8 cellular contexts compared by ENCODE assay signal in the genomic region with DNA sequence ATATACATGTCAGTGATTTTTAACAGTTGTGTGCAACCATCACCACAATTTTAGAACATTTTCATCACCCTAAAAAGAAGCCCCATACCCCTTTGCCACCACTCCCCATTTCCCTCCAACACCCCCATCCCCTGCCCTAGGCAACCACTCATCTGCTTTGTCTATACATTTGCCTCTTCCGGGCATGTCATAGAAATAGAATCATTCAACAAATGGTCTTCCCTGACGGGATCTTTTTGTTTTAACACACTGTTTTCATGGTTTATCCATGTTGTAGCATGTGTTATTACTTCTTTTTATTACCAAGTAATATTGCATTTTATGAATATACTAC. TPM values are rescaled to one million over a fixed set of nuclear protein-coding genes. Genes with fewer than 3 reads are reported as not detected.
A peak's percentile ranks its signal among the peaks of the same experiment; 100 is the strongest.
DNase-seq lines count a peak whose midpoint lies in the region; ATAC-seq and TF ChIP-seq lines count a peak whose summit lies in the region.

No MANE protein-coding gene starts in this region.

- H3K36me3 ChIP-seq in mammary epithelial cell (ENCODE audit: insufficient read depth, low read length) (no peaks in the 10 kb centered on the region), muscle layer of colon (ENCODE audit: insufficient read depth, low read length) (no peaks in the 10 kb centered on the region)

- H3K27ac ChIP-seq in AG04450 (ENCODE audit: low read depth, low read length) (no peak overlapping the region), mammary epithelial cell (ENCODE audit: insufficient read depth, low read depth, low read length) (no peak overlapping the region), muscle layer of colon (ENCODE audit: low read depth, low read length) (peak overlapping the region; percentile 79)

- in situ Hi-C loops in mammary epithelial cell (cut with MboI; ENCODE audit: low sequenced_read_pairs in 2 of 2): no loop called here

- H3K4me2 ChIP-seq in mammary epithelial cell (ENCODE audit: insufficient read depth, low read depth, low read length): peak overlapping the region; percentile 89

- POLR2A ChIA-PET in AG04450 (lab: Yijun Ruan, JAX): interaction anchor here (0.6 to 1.0 kb wide), 4 partner anchors 15 to 143 kb away, joined by 3 to 9 read pairs (median 4); no protein-coding TSS in a partner anchor

- H3K36me3 Mint-ChIP-seq in HFFc6 (ENCODE audit: low read depth): peaks cover 14% of the 10 kb centered on the region

- 19% methylated on average over 2 of the region's 2 CpGs for WGBS in mammary epithelial cell (ENCODE audit: low coverage, missing lambda C conversion rate)

- H3K4me1 ChIP-seq in mammary epithelial cell (ENCODE audit: insufficient read depth, low read length) (peaks cover 37% of the 10 kb centered on the region), muscle layer of colon (ENCODE audit: insufficient read depth, low read length) (peaks cover 16% of the 10 kb centered on the region)

- peaks cover 49% of the 10 kb centered on the region for H3K4me1 Mint-ChIP-seq in HFFc6 (ENCODE audit: low read depth)

- H3K27me3 ChIP-seq in AG04450 (ENCODE audit: control insufficient read depth, insufficient read depth, low read length): peaks cover 4% of the 10 kb centered on the region
- no peaks in the 10 kb centered on the region for H3K27me3 ChIP-seq in mammary epithelial cell (ENCODE audit: insufficient read depth, low read length)
- no peaks in the 10 kb centered on the region for H3K27me3 ChIP-seq in muscle layer of colon (ENCODE audit: control insufficient read depth in 1 of 2, insufficient read depth in 2 of 2, low read length in 2 of 2)

- TF ChIP-seq CTCF in AG04450 (IDR thresholded peaks at IDR 0.05; ENCODE audit: low read depth, low read length) (no peak), HFFc6 (IDR thresholded peaks at IDR 0.05) (no peak), mammary epithelial cell (conservative IDR thresholded peaks at IDR 0.05 in 1 of 2, IDR thresholded peaks at IDR 0.05 in 1 of 2; ENCODE audit: extremely low read depth in 1 of 2, insufficient read depth in 1 of 2, low read depth in 1 of 2, low read length in 2 of 2) (no peak)

- peaks cover 11% of the 10 kb centered on the region for H3K27me3 Mint-ChIP-seq in HFFc6 (ENCODE audit: insufficient read depth)

- H3K4me3 ChIP-seq in AG04450 (ENCODE audit: low read depth, low read length): peak overlapping the region; percentile 67
- peak overlapping the region; percentile 8 to 51 (median 44) for H3K4me3 ChIP-seq in mammary epithelial cell (replicated peaks in 1 of 3; ENCODE audit: insufficient read depth in 1 of 3, low read depth in 2 of 3, low read length in 3 of 3)
- H3K4me3 ChIP-seq in muscle layer of colon (ENCODE audit: low read depth in 1 of 2, low read length in 2 of 2): peak overlapping the region; percentile 62 to 85

- CTCF ChIA-PET in AG04450 (lab: Charles Lee) (no interaction called here), mammary epithelial cell (lab: Charles Lee; ENCODE audit: low non-redundant PET) (no interaction called here)

- BruUV-seq in mammary epithelial cell (replicated peaks; lab: Mats Ljungman, UMichigan): no TSS peak

- no peaks in the 10 kb centered on the region for H3K79me2 ChIP-seq in mammary epithelial cell (ENCODE audit: insufficient read depth, low read length)

- peak overlapping the region; percentile 94 for H3K4me3 Mint-ChIP-seq in HFFc6

- no peaks in the 10 kb centered on the region for H3K9me3 Mint-ChIP-seq in HFFc6

- peak overlapping the region; percentile 95 for H3K27ac Mint-ChIP-seq in HFFc6

- dilution Hi-C loops in mammary epithelial cell (cut with HindIII; ENCODE audit: low sequenced_read_pairs): no loop called here

- DNase-seq in AG04450 (ENCODE audit: low read depth, low spot score) (no peak), HFFc6 (no peak), mammary epithelial cell (no peak), ureter (ENCODE audit: low spot score) (no peak), glomerular visceral epithelial cell (ENCODE audit: extremely low spot score) (no peak)

- H2AFZ ChIP-seq in mammary epithelial cell (ENCODE audit: low read depth, low read length): peak overlapping the region; percentile 96

- no peak overlapping the region for H3K9ac ChIP-seq in mammary epithelial cell (ENCODE audit: insufficient read depth, low read length)
- no peak overlapping the region for H3K9ac ChIP-seq in muscle layer of colon (ENCODE audit: low read length)

- intact Hi-C loops in mammary epithelial cell (cut with micrococcal nuclease): no loop called here

- no peaks in the 10 kb centered on the region; the same call in 1 of the 2 replicates for H3K9me3 ChIP-seq in AG04450 (ENCODE audit: control insufficient read depth, insufficient read depth, low read length)
- no peaks in the 10 kb centered on the region for H3K9me3 ChIP-seq in mammary epithelial cell (replicated peaks; ENCODE audit: insufficient read depth, low read length)
- H3K9me3 ChIP-seq in muscle layer of colon (ENCODE audit: low read length): no peaks in the 10 kb centered on the region

- no peaks in the 10 kb centered on the region for H4K20me1 ChIP-seq in mammary epithelial cell (ENCODE audit: insufficient read depth, low read length)

- ATAC-seq in HG02678 (IDR thresholded peaks at IDR 0.05; ENCODE audit: unreplicated experiment) (no peak), HG03565 (IDR thresholded peaks at IDR 0.05; ENCODE audit: unreplicated experiment) (no peak)

RNA-seq across cellular contexts. Expression of a gene that starts 4.0 kb away (rescaled TPM):
- 2.6 and 5.3 TPM in 2 replicates for polyA plus RNA-seq in AG04450 (2011; rRNA removed)
- 5.9 and 10.7 TPM in 2 replicates for polyA minus RNA-seq in AG04450 (2011; rRNA and poly(A)+ RNA removed)
- total RNA-seq in HFFc6 (2021; fragmentation: NEBNext Ultra II Directional; extraction: Animal tissue kit (Norgen Biotek cat#: 25700)): 1 to 10 TPM; 3.5 to 4.6 (median 3.7) TPM
- 1 to 10 TPM; 1.8 to 3.0 TPM for total RNA-seq in mammary epithelial cell
- 1.8 TPM for polyA plus RNA-seq in mammary epithelial cell
- 1.1 TPM for polyA minus RNA-seq in mammary epithelial cell
- 46.4 TPM for total RNA-seq in ureter

RNA-seq across cellular contexts. Expression of a gene that starts 34.8 kb away (rescaled TPM):
- polyA plus RNA-seq in AG04450 (2011; rRNA removed) (14.4 and 17.0 TPM in 2 replicates), mammary epithelial cell (29.1 TPM)
- 20.6 and 32.9 TPM in 2 replicates for polyA minus RNA-seq in AG04450 (2011; rRNA and poly(A)+ RNA removed)
- 10 to 100 TPM; 11.1 to 22.4 (median 17.6) TPM for total RNA-seq in HFFc6 (2021; fragmentation: NEBNext Ultra II Directional; extraction: Animal tissue kit (Norgen Biotek cat#: 25700))
- total RNA-seq in mammary epithelial cell (10 to 100 TPM; 53.0 to 75.8 TPM), ureter (93.5 TPM)
- polyA minus RNA-seq in mammary epithelial cell: 131 TPM

RNA-seq across cellular contexts. Expression of a gene that starts 44.4 kb away (rescaled TPM):
- 0.04 and 0.06 TPM in 2 replicates for polyA plus RNA-seq in AG04450 (2011; rRNA removed)
- not detected in 2 replicates for polyA minus RNA-seq in AG04450 (2011; rRNA and poly(A)+ RNA removed)
- total RNA-seq in HFFc6 (2021; fragmentation: NEBNext Ultra II Directional; extraction: Animal tissue kit (Norgen Biotek cat#: 25700)): under 1 TPM in 1 of 6 experiments, not detected in 5; 0.05 TPM
- total RNA-seq in mammary epithelial cell: under 1 TPM in 1 of 2 donors, not detected in 1; 0.17 TPM
- not detected for polyA plus RNA-seq in mammary epithelial cell
- not detected for polyA minus RNA-seq in mammary epithelial cell
- 5.6 TPM for total RNA-seq in ureter
